Comparison of ENCODE assay signal across 30 cellular contexts in genomic region chr4:2576290-2576689, GRCh38.
"Had no signal": no experiment of that assay in that cellular context is flagged by ENCODE, and none has a peak within 500 bp of the region (broad histone marks: within the 10 kb centered on the region; RNA-seq: fewer than 3 reads in every experiment).

No MANE protein-coding gene starts in this region.

- H3K27me3 Mint-ChIP-seq: activated CD4-positive, alpha-beta T cell treated with anti-CD3 and anti-CD28 coated beads, Interleukin-2, amount 10 ng/mL, durations not matched to agents 24 days and 14 days; activated naive CD4-positive, alpha-beta T cell treated with anti-CD3 and anti-CD28 coated beads, Interleukin-2, amount 50 U/mL, for 24 hours; activated naive CD8-positive, alpha-beta T cell treated with anti-CD3 and anti-CD28 coated beads, Interleukin-2, amount 10 ng/mL, durations not matched to agents 7 days and 5 days had no signal

- H3K27ac ChIP-seq: ascending aorta, SJSA1 had no signal

- ATAC-seq: activated CD8-positive, alpha-beta T cell treated with anti-CD3 and anti-CD28 coated beads, Interleukin-2, amount 10 ng/mL, durations not matched to agents 7 days and 5 days; Panc1 had no signal

- H3K4me3 ChIP-seq: ascending aorta, MG63, SJSA1 had no signal

- H3K27ac Mint-ChIP-seq: activated CD4-positive, alpha-beta T cell treated with anti-CD3 and anti-CD28 coated beads, Interleukin-2, amount 10 ng/mL, durations not matched to agents 24 days and 14 days; activated CD8-positive, alpha-beta T cell treated with anti-CD3 and anti-CD28 coated beads, Interleukin-2, amount 10 ng/mL, durations not matched to agents 7 days and 5 days; activated naive CD4-positive, alpha-beta T cell treated with anti-CD3 and anti-CD28 coated beads, Interleukin-2, amount 50 U/mL, for 24 hours; activated naive CD8-positive, alpha-beta T cell treated with anti-CD3 and anti-CD28 coated beads, Interleukin-2, amount 10 ng/mL, durations not matched to agents 7 days and 5 days; activated T-helper 2 cell treated with anti-CD3 and anti-CD28 coated beads, Interferon-gamma antibody, Interleukin-2, Interleukin-4, amounts not matched to agents 10 μg/mL and 5 μg/mL and 100 μg/mL, durations not matched to agents 14 hours and 24 hours and 36 hours; T-helper 1 cell treated with Interleukin-12 subunit alpha and Interleukin-12 subunit beta and Interleukin-4 antibody, amounts not matched to agents 30 μg/mL and 1 μg/mL, for 36 hours; T-helper 2 cell treated with Interferon-gamma antibody and Interleukin-4, amounts not matched to agents 5 μg/mL and 100 μg/mL, for 36 hours had no signal

- H3K27me3 ChIP-seq: ascending aorta, MG63, SJSA1 had no signal

- DNase-seq: activated CD4-positive, alpha-beta T cell treated with anti-CD3 and anti-CD28 coated beads, Interleukin-2, amount 10 ng/mL, durations not matched to agents 24 days and 14 days; activated CD4-positive, alpha-beta T cell treated with anti-CD3 and anti-CD28 coated beads, Interleukin-2, amount 50 U/mL, for 48 hours; activated CD8-positive, alpha-beta memory T cell treated with anti-CD3 and anti-CD28 coated beads, Interleukin-2, amount 50 U/mL, for 4 hours; activated CD8-positive, alpha-beta T cell treated with anti-CD3 and anti-CD28 coated beads, Interleukin-2, amount 10 ng/mL, durations not matched to agents 7 days and 5 days; activated gamma-delta T cell; activated naive CD4-positive, alpha-beta T cell treated with Interleukin-2 at 50 U/mL for 16 hours; activated naive CD8-positive, alpha-beta T cell treated with anti-CD3 and anti-CD28 coated beads, Interleukin-2, amount 10 ng/mL, durations not matched to agents 7 days and 5 days; amygdala; Kasumi-1; KG1; MG63; NCI-H1048; NCI-H1105 treated with DMSO at 0.1 percent for 48 hours; NCI-H1436; NCI-H1694; NCI-H1930; NCI-H2081 treated with DMSO at 0.1 percent for 48 hours; NCI-H226; NCI-H446 treated with DMSO at 0.1 percent for 48 hours; NCI-H524 treated with DMSO at 0.1 percent for 48 hours; SHP77 treated with DMSO at 0.1 percent for 48 hours; SK-N-SH had no signal

- H3K9me3 ChIP-seq: ascending aorta, MG63, SJSA1, SK-N-SH had no signal

- H3K9me3 Mint-ChIP-seq: activated CD4-positive, alpha-beta T cell treated with anti-CD3 and anti-CD28 coated beads, Interleukin-2, amount 10 ng/mL, durations not matched to agents 24 days and 14 days; activated naive CD4-positive, alpha-beta T cell treated with anti-CD3 and anti-CD28 coated beads, Interleukin-2, amount 50 U/mL, for 24 hours had no signal

- H3K4me1 ChIP-seq: SJSA1 had no signal

- H3K9ac ChIP-seq: SK-N-SH had no signal

- FAIRE-seq: TTC549 had no signal

- H3K4me3 Mint-ChIP-seq: activated CD4-positive, alpha-beta T cell treated with anti-CD3 and anti-CD28 coated beads, Interleukin-2, amount 10 ng/mL, durations not matched to agents 24 days and 14 days; activated CD8-positive, alpha-beta T cell treated with anti-CD3 and anti-CD28 coated beads, Interleukin-2, amount 10 ng/mL, durations not matched to agents 7 days and 5 days; activated naive CD4-positive, alpha-beta T cell treated with anti-CD3 and anti-CD28 coated beads, Interleukin-2, amount 50 U/mL, for 24 hours; activated naive CD8-positive, alpha-beta T cell treated with anti-CD3 and anti-CD28 coated beads, Interleukin-2, amount 10 ng/mL, durations not matched to agents 7 days and 5 days; T-helper 1 cell treated with Interleukin-12 subunit alpha and Interleukin-12 subunit beta and Interleukin-4 antibody, amounts not matched to agents 30 μg/mL and 1 μg/mL, for 36 hours; T-helper 2 cell treated with Interferon-gamma antibody and Interleukin-4, amounts not matched to agents 5 μg/mL and 100 μg/mL, for 36 hours had no signal

- H3K36me3 ChIP-seq: ascending aorta, MG63, SJSA1 had no signal
